ENCODE assay signal across 14 cellular contexts in genomic region chr3:196008929-196009328, GRCh38.
A peak's percentile ranks its signal among the peaks of the same experiment; 100 is the strongest.
DNase-seq lines count a peak whose midpoint lies in the region; ATAC-seq and TF ChIP-seq lines count a peak whose summit lies in the region.
"Had no signal": no experiment of that assay in that cellular context is flagged by ENCODE, and none has a peak within 500 bp of the region (broad histone marks: within the 10 kb centered on the region; RNA-seq: fewer than 3 reads in every experiment).

No MANE protein-coding gene starts in this region.

- H2BK12ac ChIP-seq in neuronal stem cell (ENCODE audit: low read length): no peak overlapping the region

- H3K36me3 ChIP-seq in neuronal stem cell (replicated peaks in 1 of 2; ENCODE audit: control insufficient read depth in 2 of 2, insufficient read depth in 2 of 2, low read length in 2 of 2): no peaks in the 10 kb centered on the region
- H3K36me3 ChIP-seq in sigmoid colon: no peaks in the 10 kb centered on the region

- H3K4ac ChIP-seq in neuronal stem cell (ENCODE audit: low read length): no peak overlapping the region

- no peak for TF ChIP-seq EP300 in sigmoid colon (IDR thresholded peaks at IDR 0.05)

- H2AFZ ChIP-seq in neuronal stem cell (ENCODE audit: low read length): no peak overlapping the region
- H2AFZ ChIP-seq: GM23248 had no signal

- no peak overlapping the region for H2BK15ac ChIP-seq in neuronal stem cell (ENCODE audit: low read length)

- no peak overlapping the region for H2AK5ac ChIP-seq in neuronal stem cell (ENCODE audit: low read depth, low read length)

- no peak overlapping the region for H3K9ac ChIP-seq in neuronal stem cell (ENCODE audit: low read depth, low read length, poor library complexity)
- H3K9ac ChIP-seq: GM23248 had no signal

- TF ChIP-seq POLR2A in sigmoid colon (IDR thresholded peaks at IDR 0.05): no peak

- H3K27ac Mint-ChIP-seq in chondrocyte (ENCODE audit: unreplicated experiment): no peak overlapping the region
- H3K27ac Mint-ChIP-seq in activated CD4-positive, alpha-beta memory T cell treated with anti-CD3 and anti-CD28 coated beads for 36 hours: no peak overlapping the region
- H3K27ac Mint-ChIP-seq: CD4-positive, alpha-beta memory T cell had no signal

- no peak overlapping the region for H4K8ac ChIP-seq in neuronal stem cell (ENCODE audit: low read depth, low read length)

- POLR2A ChIA-PET in activated CD4-positive, alpha-beta memory T cell treated with anti-CD3 and anti-CD28 coated beads for 36 hours (lab: Charles Lee): no interaction called here

- no peaks in the 10 kb centered on the region for H3K4me1 Mint-ChIP-seq in chondrocyte (ENCODE audit: low read depth)
- no peaks in the 10 kb centered on the region for H3K4me1 Mint-ChIP-seq in activated CD4-positive, alpha-beta memory T cell treated with anti-CD3 and anti-CD28 coated beads for 36 hours (ENCODE audit: low read depth)
- H3K4me1 Mint-ChIP-seq: CD4-positive, alpha-beta memory T cell; H9 had no signal

- H3K9me3 Mint-ChIP-seq in chondrocyte (ENCODE audit: low read depth): peaks cover 23% of the 10 kb centered on the region
- H3K9me3 Mint-ChIP-seq in activated CD4-positive, alpha-beta memory T cell treated with anti-CD3 and anti-CD28 coated beads for 36 hours: peaks cover 16% of the 10 kb centered on the region

- H4K91ac ChIP-seq in neuronal stem cell (ENCODE audit: low read depth, low read length, poor library complexity): no peak overlapping the region

- ATAC-seq in GM21529 (IDR thresholded peaks at IDR 0.05; ENCODE audit: unreplicated experiment) (no peak), omental fat pad (ENCODE audit: low FRiP score) (no peak)
- ATAC-seq: HCT116 had no signal

- no peak overlapping the region for H3K23ac ChIP-seq in neuronal stem cell (ENCODE audit: low read depth, low read length, poor library complexity)

- H3K4me1 ChIP-seq in neuronal stem cell (ENCODE audit: control insufficient read depth in 2 of 2, insufficient read depth in 1 of 2, low read depth in 1 of 2, low read length in 2 of 2) (no peaks in the 10 kb centered on the region), sigmoid colon (no peaks in the 10 kb centered on the region)
- H3K4me1 ChIP-seq: Caco-2 had no signal

- H2BK120ac ChIP-seq in neuronal stem cell (ENCODE audit: low read depth, low read length): no peak overlapping the region

- intact Hi-C loops in sigmoid colon (cut with DNase I): no loop called here
- intact Hi-C loops in activated CD4-positive, alpha-beta memory T cell treated with anti-CD3 and anti-CD28 coated beads for 36 hours (cut with micrococcal nuclease): no loop called here

- peaks cover 0 to 4% (median 0%) of the 10 kb centered on the region in 3 experiments for H3K27me3 ChIP-seq in neuronal stem cell (ENCODE audit: control insufficient read depth in 3 of 3, insufficient read depth in 3 of 3, low read depth in 1 of 3, low read length in 3 of 3)
- peaks cover 0 to 12% (median 0%) of the 10 kb centered on the region in 3 donors for H3K27me3 ChIP-seq in sigmoid colon

- H3K79me1 ChIP-seq in neuronal stem cell (ENCODE audit: low read depth, low read length): no peaks in the 10 kb centered on the region

- H3K9me3 ChIP-seq in neuronal stem cell (replicated peaks in 1 of 2; ENCODE audit: control insufficient read depth in 2 of 2, insufficient read depth in 1 of 2, low read depth in 1 of 2, low read length in 2 of 2) (peaks cover 0 to 8% of the 10 kb centered on the region in 2 donors), sigmoid colon (no peaks in the 10 kb centered on the region)

- no peak overlapping the region for H3K27ac ChIP-seq in neuronal stem cell (replicated peaks; ENCODE audit: low read length)
- H3K27ac ChIP-seq in sigmoid colon: no peak overlapping the region
- H3K27ac ChIP-seq: GM23248 had no signal

- TF ChIP-seq CTCF in chondrocyte (IDR thresholded peaks at IDR 0.05) (no peak), sigmoid colon (IDR thresholded peaks at IDR 0.05) (no peak), omental fat pad (IDR thresholded peaks at IDR 0.05) (no peak)

- H3K18ac ChIP-seq in neuronal stem cell (ENCODE audit: low read length): peak overlapping the region; percentile 57

- H3K4me3 ChIP-seq in neuronal stem cell (ENCODE audit: low read length in 2 of 2) (no peak overlapping the region), sigmoid colon (no peak overlapping the region)
- H3K4me3 ChIP-seq: GM23248 had no signal

- H3K4me3 Mint-ChIP-seq in chondrocyte (ENCODE audit: unreplicated experiment): no peak overlapping the region
- no peak overlapping the region for H3K4me3 Mint-ChIP-seq in activated CD4-positive, alpha-beta memory T cell treated with anti-CD3 and anti-CD28 coated beads for 36 hours
- H3K4me3 Mint-ChIP-seq: CD4-positive, alpha-beta memory T cell; H9 had no signal

- DNase-seq in chondrocyte (ENCODE audit: low spot score) (peak; percentile 62), neuronal stem cell (ENCODE audit: low spot score) (no peak), sigmoid colon (peak; percentile 48), omental fat pad (ENCODE audit: low spot score) (no peak)
- DNase-seq in activated CD4-positive, alpha-beta memory T cell treated with anti-CD3 and anti-CD28 coated beads for 36 hours: no peak
- DNase-seq: C1 segment of cervical spinal cord; Caco-2; CD4-positive, alpha-beta memory T cell; DMS153; DND-41; GM23248; H9 had no signal

- H2BK5ac ChIP-seq in neuronal stem cell (ENCODE audit: low read length): no peak overlapping the region

- CTCF ChIA-PET in activated CD4-positive, alpha-beta memory T cell treated with anti-CD3 and anti-CD28 coated beads for 36 hours (lab: Charles Lee): no interaction called here

- no peak overlapping the region for H3K4me2 ChIP-seq in neuronal stem cell (ENCODE audit: insufficient read depth, low read length, poor library complexity, severe bottlenecking)

- peak overlapping the region; percentile 38 for H3K14ac ChIP-seq in neuronal stem cell (ENCODE audit: low read length)

- peaks cover 6% of the 10 kb centered on the region for H3K36me3 Mint-ChIP-seq in chondrocyte (ENCODE audit: low read depth)
- no peaks in the 10 kb centered on the region for H3K36me3 Mint-ChIP-seq in activated CD4-positive, alpha-beta memory T cell treated with anti-CD3 and anti-CD28 coated beads for 36 hours

- WGBS in neuronal stem cell (ENCODE audit: extremely low coverage in 2 of 2, insufficient read length in 2 of 2, insufficient replicate concordance in 1 of 2), 2 donors: no CpG with 5 or more reads among the region's 9 CpGs
- 87 to 91% methylated on average over 9 of the region's 9 CpGs for WGBS in sigmoid colon, 2 donors

- peaks cover 16% of the 10 kb centered on the region for H3K27me3 Mint-ChIP-seq in chondrocyte (ENCODE audit: low read depth)
- peaks cover 8% of the 10 kb centered on the region for H3K27me3 Mint-ChIP-seq in activated CD4-positive, alpha-beta memory T cell treated with anti-CD3 and anti-CD28 coated beads for 36 hours

Comparison
In these comparisons a context has a peak if more than half of its experiments do, and no peak if none do; other contexts are left out.
1. DNase-seq: peak in chondrocyte (single experiment) and sigmoid colon (single experiment); none in neuronal stem cell (single experiment), omental fat pad (single experiment) and activated CD4-positive, alpha-beta memory T cell treated with anti-CD3 and anti-CD28 coated beads for 36 hours (single experiment).